ENCODE assay signal across 25 cellular contexts in the genomic region with DNA sequence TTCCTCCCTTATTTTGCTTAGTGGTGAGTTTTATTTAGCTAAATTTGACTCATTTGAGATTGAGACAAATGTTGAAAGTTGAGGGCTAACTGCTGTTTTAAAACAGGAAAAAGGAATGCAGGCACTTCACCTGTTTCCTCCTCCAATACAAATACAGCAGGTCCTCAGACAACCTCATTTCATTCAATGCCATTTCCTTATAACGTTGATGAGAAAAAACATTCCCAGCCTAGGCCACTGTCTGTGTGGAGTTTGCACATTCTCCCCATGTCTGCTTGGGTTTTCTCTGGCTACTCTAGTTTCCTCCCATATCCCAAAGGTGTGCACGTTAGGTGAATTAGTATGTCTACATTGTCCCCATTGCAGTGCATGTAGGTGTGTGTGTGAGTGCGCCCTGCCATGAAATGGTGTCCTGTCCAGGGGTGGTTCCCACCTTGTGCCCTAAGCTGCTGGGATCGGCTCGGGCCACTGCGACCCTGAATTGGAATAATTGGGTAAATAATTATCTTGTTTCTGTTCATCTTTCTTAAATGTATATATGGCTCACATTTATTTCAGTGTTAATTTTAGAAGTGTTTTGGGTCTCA. TPM values are rescaled to one million over a fixed set of nuclear protein-coding genes. Genes with fewer than 3 reads are reported as not detected.
DNase-seq lines count a peak whose midpoint lies in the region; ATAC-seq and TF ChIP-seq lines count a peak whose summit lies in the region.
"Had no signal": no experiment of that assay in that cellular context is flagged by ENCODE, and none has a peak within 500 bp of the region (broad histone marks: within the 10 kb centered on the region; RNA-seq: fewer than 3 reads in every experiment).

No MANE protein-coding gene starts in this region.

- H3K9me3 ChIP-seq in SU-DHL-6 (ENCODE audit: insufficient read depth, low read length) (no peaks in the 10 kb centered on the region), lung (ENCODE audit: control insufficient read depth in 2 of 2, insufficient read depth in 1 of 2, low read length in 1 of 2) (no peaks in the 10 kb centered on the region), transverse colon (no peaks in the 10 kb centered on the region)
- H3K9me3 ChIP-seq: body of pancreas, lower lobe of right lung, ovary had no signal

- peak; percentile 27 for DNase-seq in DMS53 (lab: John Stamatoyannopoulos, UW)
- DNase-seq in DMS53 treated with DMSO at 0.1 percent for 48 hours (lab: John Stamatoyannopoulos, UW; ENCODE audit: unreplicated experiment): no peak
- DNase-seq in lung (ENCODE audit: low spot score): no peak
- no peak for DNase-seq in transverse colon
- no peak for DNase-seq in RPMI8226
- no peak for DNase-seq in NCI-H128 (lab: John Stamatoyannopoulos, UW; ENCODE audit: unreplicated experiment)
- DNase-seq in NCI-H82 (lab: John Stamatoyannopoulos, UW): no peak
- DNase-seq: 8988T; activated CD4-positive, alpha-beta T cell treated with anti-CD3 and anti-CD28 coated beads for 36 hours; activated T-cell treated with anti-CD3 and anti-CD28 coated beads, Interleukin-2, amount 50 U/mL, for 4 hours; body of pancreas; CD4-positive, alpha-beta T cell; DMS 273 treated with DMSO at 0.1 percent for 48 hours; dorsolateral prefrontal cortex; islet precursor cell; lower lobe of right lung; NCI-H1417 treated with DMSO at 0.1 percent for 48 hours; NCI-H748 treated with DMSO at 0.1 percent for 48 hours; ovary; stimulated activated CD4-positive, alpha-beta T cell treated with anti-CD3 and anti-CD28 coated beads, Interleukin-12 subunit alpha, Interleukin-12 subunit beta, amount 100 ng/mL, for 4 hours; stimulated activated CD4-positive, alpha-beta T cell treated with anti-CD3 and anti-CD28 coated beads, Interleukin-4, amount 100 ng/mL, for 1 hour; substantia nigra had no signal

- H3K4me2 ChIP-seq in SU-DHL-6 (ENCODE audit: low read depth, low read length, poor library complexity, severe bottlenecking): peak overlapping the region; percentile 53

- TF ChIP-seq CTCF in SU-DHL-6 (IDR thresholded peaks at IDR 0.05; ENCODE audit: insufficient read depth, low read length, poor library complexity, severe bottlenecking) (no peak), lung (IDR thresholded peaks at IDR 0.05; ENCODE audit: control extremely low read depth, extremely low read depth) (no peak), transverse colon (IDR thresholded peaks at IDR 0.05) (no peak)

- no peaks in the 10 kb centered on the region for H3K9me2 ChIP-seq in SU-DHL-6 (replicated peaks; ENCODE audit: insufficient read depth, low read length)

- TF ChIP-seq POLR2A in transverse colon (IDR thresholded peaks at IDR 0.05): no peak

- no peak overlapping the region for H3K9ac ChIP-seq in SU-DHL-6 (ENCODE audit: low read length)

- H3K36me3 ChIP-seq in SU-DHL-6 (ENCODE audit: low read length): no peaks in the 10 kb centered on the region
- no peaks in the 10 kb centered on the region for H3K36me3 ChIP-seq in lung (ENCODE audit: control insufficient read depth in 2 of 2, insufficient read depth in 2 of 2, low read length in 2 of 2)
- H3K36me3 ChIP-seq in transverse colon: no peaks in the 10 kb centered on the region
- H3K36me3 ChIP-seq: lower lobe of right lung, ovary had no signal

- no peaks in the 10 kb centered on the region for H3K79me2 ChIP-seq in SU-DHL-6 (ENCODE audit: insufficient read depth, low read length)

- peaks cover 8 to 21% of the 10 kb centered on the region in 2 donors for H3K4me1 ChIP-seq in lung (ENCODE audit: control insufficient read depth in 2 of 2, insufficient read depth in 2 of 2, low read length in 2 of 2)
- H3K4me1 ChIP-seq in transverse colon: peaks cover 15 to 82% (median 22%) of the 10 kb centered on the region in 4 donors

- H3K4me3 ChIP-seq in SU-DHL-6 (ENCODE audit: insufficient read depth, low read length, poor library complexity, severe bottlenecking) (no peak overlapping the region), lung (no peak overlapping the region), transverse colon (no peak overlapping the region)
- H3K4me3 ChIP-seq: body of pancreas, dorsolateral prefrontal cortex, lower lobe of right lung, ovary, SK-N-MC had no signal

- in situ Hi-C loops in transverse colon (cut with MboI; ENCODE audit: low pct_ligation_motif_present in 1 of 4, low pct_unique_long_range_greater_than_20kb in 1 of 4, low sequenced_read_pairs in 3 of 4): no loop called here

- no peaks in the 10 kb centered on the region for H3F3A ChIP-seq in SU-DHL-6 (ENCODE audit: insufficient read depth)

- TF ChIP-seq EP300 in transverse colon (IDR thresholded peaks at IDR 0.05; ENCODE audit: low read depth): no peak

- ATAC-seq in lung (ENCODE audit: insufficient read depth, low FRiP score): peak; percentile 48
- ATAC-seq: activated CD4-positive, alpha-beta T cell treated with anti-CD3 and anti-CD28 coated beads for 36 hours; activated T-cell treated with anti-CD3 and anti-CD28 coated beads, Interleukin-2, amount 50 U/mL, for 4 hours; body of pancreas; stimulated activated effector memory CD8-positive, alpha-beta T cell treated with anti-CD3 and anti-CD28 coated beads, Interleukin-12 subunit alpha, Interleukin-12 subunit beta, amount 100 ng/mL, for 72 hours had no signal

- H3K27me3 ChIP-seq in SU-DHL-6 (ENCODE audit: low read length): no peaks in the 10 kb centered on the region
- H3K27me3 ChIP-seq in lung (ENCODE audit: control insufficient read depth, insufficient read depth): no peaks in the 10 kb centered on the region
- H3K27me3 ChIP-seq in transverse colon: no peaks in the 10 kb centered on the region
- H3K27me3 ChIP-seq: body of pancreas, dorsolateral prefrontal cortex, ovary had no signal

- H3K27ac ChIP-seq in SU-DHL-6 (ENCODE audit: low read depth, low read length) (no peak overlapping the region), lung (ENCODE audit: low read depth in 1 of 2, low read length in 1 of 2) (peak overlapping the region in 1 of 2 donors; percentile 52), transverse colon (peak overlapping the region in 3 of 4 donors; percentile 28 to 42 (median 40))
- H3K27ac ChIP-seq: body of pancreas, dorsolateral prefrontal cortex, lower lobe of right lung, ovary, SK-N-MC had no signal

- intact Hi-C loops in transverse colon (cut with DNase I; ENCODE audit: low total_unique reads): no loop called here

- no peak overlapping the region for H2AFZ ChIP-seq in SU-DHL-6 (ENCODE audit: low read depth, low read length, severe bottlenecking)

- H4K20me1 ChIP-seq in SU-DHL-6 (ENCODE audit: low read depth, low read length): no peaks in the 10 kb centered on the region

- WGBS in lung, 2 donors: 71 to 72% methylated on average over 6 of the region's 6 CpGs
- 60 to 64% methylated on average over 1 to 6 of the region's 6 CpGs for whole genome bisulfite sequencing in transverse colon (ENCODE audit: low coverage in 1 of 2), 2 donors

RNA-seq across cellular contexts. Expression of a gene that starts 21.9 kb away (rescaled TPM):
- 10 to 100 TPM; 25.2 to 50.3 TPM for total RNA-seq in lung
- 10 to 100 TPM in 1 of 2 donors, 1 to 10 TPM in 1; 3.7 to 14.5 TPM for polyA plus RNA-seq in lung
- 10 to 100 TPM; 42.9 to 65.1 (median 46.5) TPM for total RNA-seq in transverse colon
